In the genomic region with DNA sequence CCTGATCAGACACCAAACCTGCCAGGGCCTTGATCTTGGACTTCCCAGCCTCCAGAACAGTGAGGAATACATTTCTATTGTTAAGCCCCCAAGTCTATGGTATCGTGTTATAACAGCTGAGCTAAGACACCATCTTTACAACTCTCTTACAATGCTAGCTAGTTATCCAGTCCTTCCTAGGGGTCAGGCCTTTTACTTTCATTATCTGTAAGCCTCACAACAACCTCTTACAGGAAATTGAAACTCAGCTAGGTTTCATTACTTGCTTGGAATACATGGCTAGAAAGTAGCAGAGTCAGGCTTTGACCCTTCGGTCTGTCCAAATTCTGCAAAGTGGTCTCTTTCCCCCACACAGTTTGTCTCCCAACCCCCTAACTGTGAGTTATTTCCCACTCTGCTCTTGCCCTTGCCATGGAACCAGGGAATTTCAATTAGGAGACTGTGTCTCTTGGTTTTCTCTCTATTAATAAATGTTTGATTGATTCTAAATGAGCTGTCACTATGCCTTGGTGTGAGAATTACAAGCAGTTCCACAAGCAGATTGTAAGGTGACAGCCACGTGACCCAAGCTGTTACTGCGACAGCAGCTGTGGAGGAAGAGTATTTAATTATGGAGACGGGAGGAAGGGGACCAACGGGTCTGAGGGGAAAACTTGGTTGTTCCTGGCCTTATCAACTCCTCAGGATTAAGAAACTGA, we compare ENCODE assay signal across 7 cellular contexts. TPM values are rescaled to one million over a fixed set of nuclear protein-coding genes. Genes with fewer than 3 reads are reported as not detected.
A peak's percentile ranks its signal among the peaks of the same experiment; 100 is the strongest.
DNase-seq lines count a peak whose midpoint lies in the region; ATAC-seq and TF ChIP-seq lines count a peak whose summit lies in the region.

No MANE protein-coding gene starts in this region.

- peak overlapping the region; percentile 80 for H3K4me3 Mint-ChIP-seq in natural killer cell treated with Interleukin-12 subunit alpha and Interleukin-12 subunit beta and Interleukin-15 and Interleukin-18, amount 100 ng/mL, for 72 hours

- peaks cover 18 to 29% of the 10 kb centered on the region in 2 donors for H3K4me1 Mint-ChIP-seq in natural killer cell treated with Interleukin-12 subunit alpha and Interleukin-12 subunit beta and Interleukin-15 and Interleukin-18, amount 100 ng/mL, for 72 hours (ENCODE audit: low read depth in 2 of 2)

- H3K9ac ChIP-seq in Loucy (ENCODE audit: low read depth, low read length, poor library complexity, severe bottlenecking) = no peak overlapping the region

- H3K9me3 Mint-ChIP-seq in natural killer cell treated with Interleukin-12 subunit alpha and Interleukin-12 subunit beta and Interleukin-15 and Interleukin-18, amount 100 ng/mL, for 72 hours = no peaks in the 10 kb centered on the region

- peak; percentile 89 for ATAC-seq in GM18858 (IDR thresholded peaks at IDR 0.05; ENCODE audit: unreplicated experiment)
- ATAC-seq in GM21737 (IDR thresholded peaks at IDR 0.05; ENCODE audit: unreplicated experiment) = peak; percentile 95
- ATAC-seq in natural killer cell treated with Interleukin-12 subunit alpha and Interleukin-12 subunit beta and Interleukin-15 and Interleukin-18, amount 100 ng/mL, for 72 hours = peak; percentile 89 to 90

- H4K20me1 ChIP-seq in Loucy (ENCODE audit: insufficient read depth, low read length, poor library complexity, severe bottlenecking) = no peaks in the 10 kb centered on the region

- no peaks in the 10 kb centered on the region for H3F3A ChIP-seq in Loucy (ENCODE audit: low read depth)

- no peaks in the 10 kb centered on the region for H3K9me3 ChIP-seq in Loucy (ENCODE audit: insufficient read depth, low read depth, low read length)

- H3K4me3 ChIP-seq in Loucy (ENCODE audit: low read length, poor library complexity, severe bottlenecking) (no peak overlapping the region), H7 (ENCODE audit: insufficient read depth, low read depth, low read length) (no peak overlapping the region)

- H3K79me2 ChIP-seq in Loucy (ENCODE audit: insufficient read depth, low read length) = no peaks in the 10 kb centered on the region

- H3K4me2 ChIP-seq in Loucy (ENCODE audit: low read depth, low read length, poor library complexity, severe bottlenecking) = peak overlapping the region; percentile 16

- H2AFZ ChIP-seq in Loucy (ENCODE audit: low read length) = peak overlapping the region; percentile 57

- H3K4me1 ChIP-seq in Loucy (ENCODE audit: insufficient read depth, low read length, poor library complexity, severe bottlenecking) = no peaks in the 10 kb centered on the region

- H3K27me3 Mint-ChIP-seq in natural killer cell treated with Interleukin-12 subunit alpha and Interleukin-12 subunit beta and Interleukin-15 and Interleukin-18, amount 100 ng/mL, for 72 hours = peaks cover 0 to 2% of the 10 kb centered on the region in 2 donors

- no peaks in the 10 kb centered on the region for H3K36me3 ChIP-seq in Loucy (ENCODE audit: insufficient read depth, low read length)
- H3K36me3 ChIP-seq in H7 (replicated peaks; ENCODE audit: control insufficient read depth, insufficient read depth, low read length) = no peaks in the 10 kb centered on the region

- H3K27ac Mint-ChIP-seq in natural killer cell treated with Interleukin-12 subunit alpha and Interleukin-12 subunit beta and Interleukin-15 and Interleukin-18, amount 100 ng/mL, for 72 hours = peak overlapping the region; percentile 92 to 97

- no peaks in the 10 kb centered on the region for H3K9me2 ChIP-seq in Loucy (replicated peaks; ENCODE audit: low read depth, low read length)

- TF ChIP-seq CTCF in Loucy (conservative IDR thresholded peaks at IDR 0.05; ENCODE audit: low read length) = no peak

- DNase-seq in natural killer cell treated with Interleukin-12 subunit alpha and Interleukin-12 subunit beta and Interleukin-15 and Interleukin-18, amount 100 ng/mL, for 72 hours (ENCODE audit: low spot score) = no peak
- no peak for DNase-seq in 8988T
- no peak for DNase-seq in HuH-7 (ENCODE audit: low spot score)
- DNase-seq in H7 = no peak

- H3K27me3 ChIP-seq in Loucy (ENCODE audit: insufficient read depth, low read length, poor library complexity, severe bottlenecking) (no peaks in the 10 kb centered on the region), H7 (ENCODE audit: control insufficient read depth, insufficient read depth, low read length) (no peaks in the 10 kb centered on the region)

- H3K36me3 Mint-ChIP-seq in natural killer cell treated with Interleukin-12 subunit alpha and Interleukin-12 subunit beta and Interleukin-15 and Interleukin-18, amount 100 ng/mL, for 72 hours = no peaks in the 10 kb centered on the region

RNA-seq across cellular contexts. Expression of a gene that starts 38.4 kb away (rescaled TPM):
- total RNA-seq in natural killer cell treated with Interleukin-12 subunit alpha and Interleukin-12 subunit beta and Interleukin-15 and Interleukin-18, amount 100 ng/mL, for 72 hours = not detected
- total RNA-seq in H7 (2014; rRNA removed; shearing (Covaris generic)) = 17.6 and 24.3 TPM in 2 replicates

Comparison
In these comparisons a context has a peak if more than half of its experiments do, and no peak if none do; other contexts are left out.
1. RNA of a gene that starts 38.4 kb away (total RNA-seq): 17.6 to 24.3 TPM in H7; not detected in natural killer cell treated with Interleukin-12 subunit alpha and Interleukin-12 subunit beta and Interleukin-15 and Interleukin-18, amount 100 ng/mL, for 72 hours; every median in the first group is over 10 times any median in the second.
2. Peak in every context shown above with its lines, with median percentiles within 50 percentile points of each other: ATAC-seq.